In the genomic region with DNA sequence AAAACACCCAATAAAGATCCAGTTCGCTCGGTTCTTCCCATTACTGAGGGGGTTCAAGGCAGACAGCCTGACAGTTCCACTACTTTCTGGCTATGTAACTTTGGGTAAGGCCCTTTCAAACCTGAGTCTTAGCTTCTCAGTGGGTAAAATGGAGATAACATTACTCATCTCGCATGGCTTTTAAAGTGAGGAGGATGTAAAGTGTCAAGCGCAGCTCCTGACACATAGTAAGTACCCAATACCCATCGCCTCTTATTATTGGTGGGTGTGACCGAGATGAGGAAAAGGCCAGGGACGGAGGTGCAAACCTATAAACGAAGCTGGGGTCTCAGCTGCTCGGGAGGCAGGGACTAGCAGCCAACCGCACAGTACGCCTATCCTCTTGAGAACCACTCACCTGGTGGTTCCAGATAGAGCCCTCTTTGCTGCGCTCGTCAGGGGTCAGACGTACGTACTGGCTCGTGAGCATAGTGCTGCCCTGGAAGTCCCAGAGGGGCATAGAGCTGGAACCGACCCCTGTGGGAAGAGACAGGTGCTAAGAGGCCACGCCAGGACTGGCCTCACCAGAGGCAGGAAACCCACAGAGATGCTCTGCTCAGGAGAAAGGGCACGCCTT, we compare ENCODE assay signal across 8 cellular contexts. TPM values are rescaled to one million over a fixed set of nuclear protein-coding genes. Genes with fewer than 3 reads are reported as not detected.
DNase-seq lines count a peak whose midpoint lies in the region; ATAC-seq and TF ChIP-seq lines count a peak whose summit lies in the region.

No MANE protein-coding gene starts in this region.

- WGBS in ectodermal cell, 2 experiments, result 19 to 20% methylated on average over 19 of the region's 19 CpGs

- H3K4me3 ChIP-seq in GM12865 (ENCODE audit: low read depth, low read length) (peak overlapping the region; percentile 72), LNCaP clone FGC (ENCODE audit: low read depth, low read length) (peak overlapping the region; percentile 95), ectodermal cell (ENCODE audit: insufficient read depth, low read depth, low read length) (peak overlapping the region; percentile 100), neural cell (ENCODE audit: low read length) (peak overlapping the region; percentile 84)

- peak overlapping the region; percentile 88 for H3K9ac ChIP-seq in neural cell (ENCODE audit: low read length)

- no peaks in the 10 kb centered on the region for H3K36me3 ChIP-seq in ectodermal cell (ENCODE audit: control insufficient read depth, insufficient read depth, low read length)
- no peaks in the 10 kb centered on the region for H3K36me3 ChIP-seq in neural cell (ENCODE audit: insufficient read depth, low read length)

- no peaks in the 10 kb centered on the region for H3F3A ChIP-seq in neural cell (ENCODE audit: insufficient read depth, low read length, poor library complexity, severe bottlenecking)

- no peaks in the 10 kb centered on the region for H3K9me3 ChIP-seq in ectodermal cell (ENCODE audit: control insufficient read depth, low read length)
- H3K9me3 ChIP-seq in neural cell (ENCODE audit: low read length), result no peaks in the 10 kb centered on the region

- no peaks in the 10 kb centered on the region for H4K20me1 ChIP-seq in neural cell (ENCODE audit: insufficient read depth)

- no peak for TF ChIP-seq EP300 in neural cell (conservative IDR thresholded peaks at IDR 0.05; ENCODE audit: poor library complexity, severe bottlenecking)

- H3K79me2 ChIP-seq in neural cell (replicated peaks; ENCODE audit: insufficient read depth, low read length), result peaks cover 39% of the 10 kb centered on the region

- H3K9me2 ChIP-seq in neural cell (ENCODE audit: insufficient read depth, low read length), result no peaks in the 10 kb centered on the region

- H3K27me3 ChIP-seq in ectodermal cell (ENCODE audit: control insufficient read depth, insufficient read depth, low read length, poor library complexity, severe bottlenecking), result no peaks in the 10 kb centered on the region
- H3K27me3 ChIP-seq in neural cell (ENCODE audit: insufficient read depth, low read depth, low read length), result no peaks in the 10 kb centered on the region

- ATAC-seq in GM18519 (IDR thresholded peaks at IDR 0.05; ENCODE audit: low FRiP score, unreplicated experiment), result no peak
- ATAC-seq in HG02623 (IDR thresholded peaks at IDR 0.05; ENCODE audit: unreplicated experiment), result no peak

- H3K4me1 ChIP-seq in ectodermal cell (ENCODE audit: control insufficient read depth, insufficient read depth, low read length), result peaks cover 16% of the 10 kb centered on the region

- TF ChIP-seq RAD21 in neural cell (conservative IDR thresholded peaks at IDR 0.05), result no peak

- DNase-seq in GM12865 (ENCODE audit: low read depth) (peak; percentile 36), LNCaP clone FGC (ENCODE audit: low read depth) (no peak), epidermal melanocyte (ENCODE audit: insufficient read length, low spot score) (no peak), NCI-H774 (lab: John Stamatoyannopoulos, UW) (no peak)

- TF ChIP-seq CTCF in GM12865 (IDR thresholded peaks at IDR 0.05; ENCODE audit: insufficient read depth, low read depth, low read length, missing control alignments) (no peak), LNCaP clone FGC (IDR thresholded peaks at IDR 0.05; ENCODE audit: control insufficient read depth, extremely low read depth, insufficient read depth) (no peak), neural cell (IDR thresholded peaks at IDR 0.05; ENCODE audit: poor library complexity, severe bottlenecking) (no peak)

- H3K4me2 ChIP-seq in neural cell (ENCODE audit: low read length), result peak overlapping the region; percentile 74

- no peak overlapping the region for H3K27ac ChIP-seq in ectodermal cell (ENCODE audit: insufficient read depth, low read depth, low read length, poor library complexity, severe bottlenecking)
- H3K27ac ChIP-seq in neural cell (ENCODE audit: low read length), result peak overlapping the region; percentile 91

- peak overlapping the region; percentile 86 for H2AFZ ChIP-seq in neural cell (ENCODE audit: low read depth, low read length)

TF ChIP-seq in neural cell, 6 proteins besides CTCF, POLR2A, EP300 and RAD21:
- TF ChIP-seq POLR2AphosphoS5 (IDR thresholded peaks at IDR 0.05) (no peak), EZH2 (IDR thresholded peaks at IDR 0.05; ENCODE audit: borderline replicate concordance, insufficient read depth, low read length, poor library complexity, severe bottlenecking) (no peak), SMC3 (conservative IDR thresholded peaks at IDR 0.05; ENCODE audit: poor library complexity) (no peak), MXI1 (conservative IDR thresholded peaks at IDR 0.05; ENCODE audit: poor library complexity, severe bottlenecking) (no peak)
- TF ChIP-seq, protein P1, sequence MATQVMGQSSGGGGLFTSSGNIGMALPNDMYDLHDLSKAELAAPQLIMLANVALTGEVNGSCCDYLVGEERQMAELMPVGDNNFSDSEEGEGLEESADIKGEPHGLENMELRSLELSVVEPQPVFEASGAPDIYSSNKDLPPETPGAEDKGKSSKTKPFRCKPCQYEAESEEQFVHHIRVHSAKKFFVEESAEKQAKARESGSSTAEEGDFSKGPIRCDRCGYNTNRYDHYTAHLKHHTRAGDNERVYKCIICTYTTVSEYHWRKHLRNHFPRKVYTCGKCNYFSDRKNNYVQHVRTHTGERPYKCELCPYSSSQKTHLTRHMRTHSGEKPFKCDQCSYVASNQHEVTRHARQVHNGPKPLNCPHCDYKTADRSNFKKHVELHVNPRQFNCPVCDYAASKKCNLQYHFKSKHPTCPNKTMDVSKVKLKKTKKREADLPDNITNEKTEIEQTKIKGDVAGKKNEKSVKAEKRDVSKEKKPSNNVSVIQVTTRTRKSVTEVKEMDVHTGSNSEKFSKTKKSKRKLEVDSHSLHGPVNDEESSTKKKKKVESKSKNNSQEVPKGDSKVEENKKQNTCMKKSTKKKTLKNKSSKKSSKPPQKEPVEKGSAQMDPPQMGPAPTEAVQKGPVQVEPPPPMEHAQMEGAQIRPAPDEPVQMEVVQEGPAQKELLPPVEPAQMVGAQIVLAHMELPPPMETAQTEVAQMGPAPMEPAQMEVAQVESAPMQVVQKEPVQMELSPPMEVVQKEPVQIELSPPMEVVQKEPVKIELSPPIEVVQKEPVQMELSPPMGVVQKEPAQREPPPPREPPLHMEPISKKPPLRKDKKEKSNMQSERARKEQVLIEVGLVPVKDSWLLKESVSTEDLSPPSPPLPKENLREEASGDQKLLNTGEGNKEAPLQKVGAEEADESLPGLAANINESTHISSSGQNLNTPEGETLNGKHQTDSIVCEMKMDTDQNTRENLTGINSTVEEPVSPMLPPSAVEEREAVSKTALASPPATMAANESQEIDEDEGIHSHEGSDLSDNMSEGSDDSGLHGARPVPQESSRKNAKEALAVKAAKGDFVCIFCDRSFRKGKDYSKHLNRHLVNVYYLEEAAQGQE (IDR thresholded peaks at IDR 0.05; ENCODE audit: borderline replicate concordance), result no peak

RNA-seq across cellular contexts. Expression of a gene that starts 0.6 kb away (rescaled TPM):
- polyA plus RNA-seq in ectodermal cell (2013, experiment 1 of 4), result 141 TPM
- polyA plus RNA-seq in ectodermal cell (2013, experiment 2 of 4), result 132 TPM
- polyA plus RNA-seq in ectodermal cell (2013, experiment 3 of 4), result 116 TPM
- 129 TPM for polyA plus RNA-seq in ectodermal cell (2013, experiment 4 of 4)
- 155 and 156 TPM in 2 replicates for polyA plus RNA-seq in neural cell
- polyA minus RNA-seq in neural cell, result 108 and 132 TPM in 2 replicates

RNA-seq across cellular contexts. Expression of a gene that starts 6.8 kb away (rescaled TPM):
- 8.8 TPM for polyA plus RNA-seq in ectodermal cell (2013, experiment 1 of 4)
- 8.0 TPM for polyA plus RNA-seq in ectodermal cell (2013, experiment 2 of 4)
- 14.7 TPM for polyA plus RNA-seq in ectodermal cell (2013, experiment 3 of 4)
- 12.6 TPM for polyA plus RNA-seq in ectodermal cell (2013, experiment 4 of 4)
- 23.4 and 32.3 TPM in 2 replicates for polyA plus RNA-seq in neural cell
- 3.9 and 7.9 TPM in 2 replicates for polyA minus RNA-seq in neural cell

RNA-seq across cellular contexts. Expression of a gene that starts 33.4 kb away (rescaled TPM):
- not detected for polyA plus RNA-seq in ectodermal cell (2013, experiment 1 of 4)
- not detected for polyA plus RNA-seq in ectodermal cell (2013, experiment 2 of 4)
- polyA plus RNA-seq in ectodermal cell (2013, experiment 3 of 4), result not detected
- not detected for polyA plus RNA-seq in ectodermal cell (2013, experiment 4 of 4)
- polyA plus RNA-seq in neural cell, result not detected in 2 replicates
- not detected in 2 replicates for polyA minus RNA-seq in neural cell

RNA-seq across cellular contexts. Expression of a gene that starts 39.2 kb away (rescaled TPM):
- 26.1 TPM for polyA plus RNA-seq in ectodermal cell (2013, experiment 1 of 4)
- polyA plus RNA-seq in ectodermal cell (2013, experiment 2 of 4), result 16.9 TPM
- polyA plus RNA-seq in ectodermal cell (2013, experiment 3 of 4), result 27.5 TPM
- polyA plus RNA-seq in ectodermal cell (2013, experiment 4 of 4), result 28.0 TPM
- 6.8 and 9.3 TPM in 2 replicates for polyA plus RNA-seq in neural cell
- 1.9 and 2.8 TPM in 2 replicates for polyA minus RNA-seq in neural cell

RNA-seq across cellular contexts. Expression of a gene that starts 47.3 kb away (rescaled TPM):
- 149 TPM for polyA plus RNA-seq in ectodermal cell (2013, experiment 1 of 4)
- polyA plus RNA-seq in ectodermal cell (2013, experiment 2 of 4), result 139 TPM
- polyA plus RNA-seq in ectodermal cell (2013, experiment 3 of 4), result 143 TPM
- polyA plus RNA-seq in ectodermal cell (2013, experiment 4 of 4), result 154 TPM
- 133 and 163 TPM in 2 replicates for polyA plus RNA-seq in neural cell
- 49.9 and 56.0 TPM in 2 replicates for polyA minus RNA-seq in neural cell
